ENCODE assay signal across 8 cellular contexts in the genomic region with DNA sequence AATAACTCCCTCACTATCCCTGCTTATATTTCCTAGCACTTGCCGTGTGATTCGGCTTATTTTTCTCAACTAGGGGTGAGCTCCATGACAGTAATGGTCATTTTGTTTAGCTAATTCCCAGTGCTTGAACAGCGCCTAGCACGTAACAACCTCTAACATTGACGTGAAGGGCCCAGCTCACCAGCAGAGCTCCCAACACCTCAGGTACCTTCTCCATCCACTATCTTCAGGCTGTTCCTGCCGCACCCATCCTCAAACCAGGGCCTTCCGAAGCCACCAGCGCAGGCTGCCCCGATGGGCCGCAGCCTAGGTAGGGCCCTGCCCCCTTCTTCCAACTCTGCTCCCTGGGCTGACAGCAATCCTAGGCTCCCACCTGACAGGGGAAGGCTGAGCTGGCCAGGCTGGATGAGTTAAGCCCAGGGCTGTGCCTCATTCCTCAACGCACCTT. TPM values are rescaled to one million over a fixed set of nuclear protein-coding genes. Genes with fewer than 3 reads are reported as not detected.
DNase-seq lines count a peak whose midpoint lies in the region; ATAC-seq, FAIRE-seq and TF ChIP-seq lines count a peak whose summit lies in the region.

No MANE protein-coding gene starts in this region.

- H3K9me3 Mint-ChIP-seq in endothelial cell (ENCODE audit: unreplicated experiment) (no peaks in the 10 kb centered on the region), naive B cell (no peaks in the 10 kb centered on the region)

- POLR2A ChIA-PET in RWPE1 (lab: Yijun Ruan, JAX; ENCODE audit: low non-redundant PET) = interaction anchor here (0.5 to 1.4 kb wide), 5 partner anchors 12 to 292 kb away, joined by 3 to 5 read pairs (median 3); no protein-coding TSS in a partner anchor

- ATAC-seq in naive B cell (ENCODE audit: low read depth in 2 of 2) (no peak), GM18519 (IDR thresholded peaks at IDR 0.05; ENCODE audit: low FRiP score, unreplicated experiment) (no peak), HG03139 (IDR thresholded peaks at IDR 0.05; ENCODE audit: unreplicated experiment) (no peak)

- CTCF ChIA-PET in RWPE1 (lab: Yijun Ruan, JAX) = interaction anchor here (0.5 to 0.6 kb wide), 2 partner anchors 179 to 725 kb away, joined by 4 read pairs; no protein-coding TSS in a partner anchor

- peak overlapping the region; percentile 84 for H3K4me3 ChIP-seq in GM08714 (ENCODE audit: low read length)

- no peak for FAIRE-seq in D721Med (lab: Jason Lieb, UNC)

- in situ Hi-C loops in ACHN (cut with HindIII; ENCODE audit: low pct_ligation_motif_present, low pct_unique_long_range_greater_than_20kb, low sequenced_read_pairs) = no loop called here

- H3K27me3 Mint-ChIP-seq in endothelial cell (ENCODE audit: unreplicated experiment) = peaks cover 9% of the 10 kb centered on the region
- H3K27me3 Mint-ChIP-seq in naive B cell = peaks cover under 1 to 12% (median 4%) of the 10 kb centered on the region in 3 donors

- H3K4me3 Mint-ChIP-seq in endothelial cell (ENCODE audit: unreplicated experiment) (peak overlapping the region; percentile 97), naive B cell (peak overlapping the region; percentile 95 to 99 (median 98))

- H3K4me1 Mint-ChIP-seq in endothelial cell (ENCODE audit: unreplicated experiment) = peaks cover 14% of the 10 kb centered on the region
- peaks cover 29 to 38% (median 34%) of the 10 kb centered on the region in 3 donors for H3K4me1 Mint-ChIP-seq in naive B cell

- DNase-seq in RWPE1 (ENCODE audit: low spot score) (peak; percentile 46), endothelial cell (ENCODE audit: low spot score) (no peak), naive B cell (no peak), ACHN (no peak), D721Med (ENCODE audit: insufficient read length, low spot score) (no peak)

- H3K27ac Mint-ChIP-seq in endothelial cell (ENCODE audit: unreplicated experiment) = peak overlapping the region; percentile 93
- H3K27ac Mint-ChIP-seq in naive B cell = peak overlapping the region; percentile 75 to 99 (median 96)

- H3K27ac ChIP-seq in RWPE1 = peak overlapping the region; percentile 88

- H3K36me3 Mint-ChIP-seq in endothelial cell (ENCODE audit: low read depth, unreplicated experiment) = peaks cover 17% of the 10 kb centered on the region
- H3K36me3 Mint-ChIP-seq in naive B cell = peaks cover 13 to 29% of the 10 kb centered on the region in 2 donors

- TF ChIP-seq CTCF in RWPE1 (conservative IDR thresholded peaks at IDR 0.05; ENCODE audit: low read depth) = no peak
- no peak for TF ChIP-seq CTCF in endothelial cell (IDR thresholded peaks at IDR 0.05; ENCODE audit: unreplicated experiment)
- no peak for TF ChIP-seq CTCF in D721Med (IDR thresholded peaks at IDR 0.05; ENCODE audit: insufficient read depth, missing control alignments)

RNA-seq across cellular contexts. Expression of gene RPS17, which starts 0.8 kb away (rescaled TPM):
- 1,823 TPM for total RNA-seq in endothelial cell (ENCODE audit: unreplicated experiment)
- 1,000 to 10,000 TPM; 1,169 to 1,691 (median 1,534) TPM for polyA plus RNA-seq in naive B cell (ENCODE audit: low read depth in 6 of 6)
